1 cellular context compared by ENCODE assay signal in the genomic region with DNA sequence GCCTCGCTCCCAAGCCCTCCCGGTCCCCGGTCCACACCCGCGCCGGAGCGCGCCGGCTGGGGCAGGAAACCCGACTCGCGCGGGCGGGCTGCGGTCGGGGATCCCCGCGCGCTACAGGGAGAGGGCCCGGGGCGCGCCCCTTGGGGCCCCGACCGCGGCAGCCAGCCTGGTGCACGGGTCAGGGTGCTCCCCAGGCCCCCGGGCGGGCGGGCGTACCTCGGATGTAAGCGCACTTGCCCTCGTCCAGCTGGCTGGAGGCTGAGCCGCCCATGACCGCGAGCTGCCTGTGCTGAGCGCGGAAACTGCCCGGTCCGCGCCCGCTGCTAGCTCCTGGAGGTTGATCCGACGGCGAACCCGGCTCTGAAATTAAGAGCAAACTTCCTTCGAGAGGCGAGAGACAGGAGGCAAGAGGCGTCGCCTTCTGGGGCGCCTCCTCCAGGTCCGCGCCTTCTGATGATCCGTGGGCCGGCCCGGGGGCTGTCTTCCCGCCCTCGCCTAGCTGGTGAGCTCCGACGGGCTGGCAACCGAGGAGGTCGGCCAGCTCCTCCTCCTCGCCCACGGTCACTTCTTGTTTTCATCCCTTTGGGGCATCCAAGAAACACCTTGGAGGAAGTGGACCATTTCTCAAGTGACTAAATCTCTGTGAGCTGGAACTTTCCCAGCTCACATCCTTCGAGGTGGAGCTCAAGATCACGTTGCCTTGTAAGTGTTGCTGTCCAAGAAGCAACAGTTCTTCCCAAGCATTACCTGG.
A peak's percentile ranks its signal among the peaks of the same experiment; 100 is the strongest.
TF ChIP-seq lines count a peak whose summit lies in the region.

A gene with protein sequence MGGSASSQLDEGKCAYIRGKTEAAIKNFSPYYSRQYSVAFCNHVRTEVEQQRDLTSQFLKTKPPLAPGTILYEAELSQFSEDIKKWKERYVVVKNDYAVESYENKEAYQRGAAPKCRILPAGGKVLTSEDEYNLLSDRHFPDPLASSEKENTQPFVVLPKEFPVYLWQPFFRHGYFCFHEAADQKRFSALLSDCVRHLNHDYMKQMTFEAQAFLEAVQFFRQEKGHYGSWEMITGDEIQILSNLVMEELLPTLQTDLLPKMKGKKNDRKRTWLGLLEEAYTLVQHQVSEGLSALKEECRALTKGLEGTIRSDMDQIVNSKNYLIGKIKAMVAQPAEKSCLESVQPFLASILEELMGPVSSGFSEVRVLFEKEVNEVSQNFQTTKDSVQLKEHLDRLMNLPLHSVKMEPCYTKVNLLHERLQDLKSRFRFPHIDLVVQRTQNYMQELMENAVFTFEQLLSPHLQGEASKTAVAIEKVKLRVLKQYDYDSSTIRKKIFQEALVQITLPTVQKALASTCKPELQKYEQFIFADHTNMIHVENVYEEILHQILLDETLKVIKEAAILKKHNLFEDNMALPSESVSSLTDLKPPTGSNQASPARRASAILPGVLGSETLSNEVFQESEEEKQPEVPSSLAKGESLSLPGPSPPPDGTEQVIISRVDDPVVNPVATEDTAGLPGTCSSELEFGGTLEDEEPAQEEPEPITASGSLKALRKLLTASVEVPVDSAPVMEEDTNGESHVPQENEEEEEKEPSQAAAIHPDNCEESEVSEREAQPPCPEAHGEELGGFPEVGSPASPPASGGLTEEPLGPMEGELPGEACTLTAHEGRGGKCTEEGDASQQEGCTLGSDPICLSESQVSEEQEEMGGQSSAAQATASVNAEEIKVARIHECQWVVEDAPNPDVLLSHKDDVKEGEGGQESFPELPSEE (minus strand): TSS at position 423 of the 751 bp plus-strand sequence. CDS start 152 bp downstream, at position 271.

TF ChIP-seq in K562, 482 proteins besides CTCF, POLR2A, EP300 and RAD21 (continued from another document and continues in another):
- TF ChIP-seq, protein P1, sequence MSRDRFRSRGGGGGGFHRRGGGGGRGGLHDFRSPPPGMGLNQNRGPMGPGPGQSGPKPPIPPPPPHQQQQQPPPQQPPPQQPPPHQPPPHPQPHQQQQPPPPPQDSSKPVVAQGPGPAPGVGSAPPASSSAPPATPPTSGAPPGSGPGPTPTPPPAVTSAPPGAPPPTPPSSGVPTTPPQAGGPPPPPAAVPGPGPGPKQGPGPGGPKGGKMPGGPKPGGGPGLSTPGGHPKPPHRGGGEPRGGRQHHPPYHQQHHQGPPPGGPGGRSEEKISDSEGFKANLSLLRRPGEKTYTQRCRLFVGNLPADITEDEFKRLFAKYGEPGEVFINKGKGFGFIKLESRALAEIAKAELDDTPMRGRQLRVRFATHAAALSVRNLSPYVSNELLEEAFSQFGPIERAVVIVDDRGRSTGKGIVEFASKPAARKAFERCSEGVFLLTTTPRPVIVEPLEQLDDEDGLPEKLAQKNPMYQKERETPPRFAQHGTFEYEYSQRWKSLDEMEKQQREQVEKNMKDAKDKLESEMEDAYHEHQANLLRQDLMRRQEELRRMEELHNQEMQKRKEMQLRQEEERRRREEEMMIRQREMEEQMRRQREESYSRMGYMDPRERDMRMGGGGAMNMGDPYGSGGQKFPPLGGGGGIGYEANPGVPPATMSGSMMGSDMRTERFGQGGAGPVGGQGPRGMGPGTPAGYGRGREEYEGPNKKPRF (IDR thresholded peaks at IDR 0.05; ENCODE audit: low read depth, low read length) = no peak
- no peak for TF ChIP-seq ZNF707 (CRISPR knock-in tag; conservative IDR thresholded peaks at IDR 0.05)
- no peak for TF ChIP-seq KHSRP (IDR thresholded peaks at IDR 0.05)
- 0 out of 2 replicates have a peak, but pooled peaks have one; percentile 40 for TF ChIP-seq ZEB2 (IDR thresholded peaks at IDR 0.05)
- TF ChIP-seq, protein P2, sequence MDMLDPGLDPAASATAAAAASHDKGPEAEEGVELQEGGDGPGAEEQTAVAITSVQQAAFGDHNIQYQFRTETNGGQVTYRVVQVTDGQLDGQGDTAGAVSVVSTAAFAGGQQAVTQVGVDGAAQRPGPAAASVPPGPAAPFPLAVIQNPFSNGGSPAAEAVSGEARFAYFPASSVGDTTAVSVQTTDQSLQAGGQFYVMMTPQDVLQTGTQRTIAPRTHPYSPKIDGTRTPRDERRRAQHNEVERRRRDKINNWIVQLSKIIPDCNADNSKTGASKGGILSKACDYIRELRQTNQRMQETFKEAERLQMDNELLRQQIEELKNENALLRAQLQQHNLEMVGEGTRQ (CRISPR knock-in tag; IDR thresholded peaks at IDR 0.05) = no peak
- 0 out of 2 replicates have a peak, but pooled peaks have one; percentile 46 for TF ChIP-seq ZNF282 (CRISPR knock-in tag; IDR thresholded peaks at IDR 0.05)
- TF ChIP-seq, protein P3, sequence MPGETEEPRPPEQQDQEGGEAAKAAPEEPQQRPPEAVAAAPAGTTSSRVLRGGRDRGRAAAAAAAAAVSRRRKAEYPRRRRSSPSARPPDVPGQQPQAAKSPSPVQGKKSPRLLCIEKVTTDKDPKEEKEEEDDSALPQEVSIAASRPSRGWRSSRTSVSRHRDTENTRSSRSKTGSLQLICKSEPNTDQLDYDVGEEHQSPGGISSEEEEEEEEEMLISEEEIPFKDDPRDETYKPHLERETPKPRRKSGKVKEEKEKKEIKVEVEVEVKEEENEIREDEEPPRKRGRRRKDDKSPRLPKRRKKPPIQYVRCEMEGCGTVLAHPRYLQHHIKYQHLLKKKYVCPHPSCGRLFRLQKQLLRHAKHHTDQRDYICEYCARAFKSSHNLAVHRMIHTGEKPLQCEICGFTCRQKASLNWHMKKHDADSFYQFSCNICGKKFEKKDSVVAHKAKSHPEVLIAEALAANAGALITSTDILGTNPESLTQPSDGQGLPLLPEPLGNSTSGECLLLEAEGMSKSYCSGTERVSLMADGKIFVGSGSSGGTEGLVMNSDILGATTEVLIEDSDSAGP (CRISPR knock-in tag; IDR thresholded peaks at IDR 0.05) = no peak
- peak; percentile 57; the same call in 1 of the 2 replicates for TF ChIP-seq SP1 (CRISPR knock-in tag; IDR thresholded peaks at IDR 0.05)
- no peak for TF ChIP-seq MTA2 (IDR thresholded peaks at IDR 0.05; ENCODE audit: low read depth)
- TF ChIP-seq, protein P4, sequence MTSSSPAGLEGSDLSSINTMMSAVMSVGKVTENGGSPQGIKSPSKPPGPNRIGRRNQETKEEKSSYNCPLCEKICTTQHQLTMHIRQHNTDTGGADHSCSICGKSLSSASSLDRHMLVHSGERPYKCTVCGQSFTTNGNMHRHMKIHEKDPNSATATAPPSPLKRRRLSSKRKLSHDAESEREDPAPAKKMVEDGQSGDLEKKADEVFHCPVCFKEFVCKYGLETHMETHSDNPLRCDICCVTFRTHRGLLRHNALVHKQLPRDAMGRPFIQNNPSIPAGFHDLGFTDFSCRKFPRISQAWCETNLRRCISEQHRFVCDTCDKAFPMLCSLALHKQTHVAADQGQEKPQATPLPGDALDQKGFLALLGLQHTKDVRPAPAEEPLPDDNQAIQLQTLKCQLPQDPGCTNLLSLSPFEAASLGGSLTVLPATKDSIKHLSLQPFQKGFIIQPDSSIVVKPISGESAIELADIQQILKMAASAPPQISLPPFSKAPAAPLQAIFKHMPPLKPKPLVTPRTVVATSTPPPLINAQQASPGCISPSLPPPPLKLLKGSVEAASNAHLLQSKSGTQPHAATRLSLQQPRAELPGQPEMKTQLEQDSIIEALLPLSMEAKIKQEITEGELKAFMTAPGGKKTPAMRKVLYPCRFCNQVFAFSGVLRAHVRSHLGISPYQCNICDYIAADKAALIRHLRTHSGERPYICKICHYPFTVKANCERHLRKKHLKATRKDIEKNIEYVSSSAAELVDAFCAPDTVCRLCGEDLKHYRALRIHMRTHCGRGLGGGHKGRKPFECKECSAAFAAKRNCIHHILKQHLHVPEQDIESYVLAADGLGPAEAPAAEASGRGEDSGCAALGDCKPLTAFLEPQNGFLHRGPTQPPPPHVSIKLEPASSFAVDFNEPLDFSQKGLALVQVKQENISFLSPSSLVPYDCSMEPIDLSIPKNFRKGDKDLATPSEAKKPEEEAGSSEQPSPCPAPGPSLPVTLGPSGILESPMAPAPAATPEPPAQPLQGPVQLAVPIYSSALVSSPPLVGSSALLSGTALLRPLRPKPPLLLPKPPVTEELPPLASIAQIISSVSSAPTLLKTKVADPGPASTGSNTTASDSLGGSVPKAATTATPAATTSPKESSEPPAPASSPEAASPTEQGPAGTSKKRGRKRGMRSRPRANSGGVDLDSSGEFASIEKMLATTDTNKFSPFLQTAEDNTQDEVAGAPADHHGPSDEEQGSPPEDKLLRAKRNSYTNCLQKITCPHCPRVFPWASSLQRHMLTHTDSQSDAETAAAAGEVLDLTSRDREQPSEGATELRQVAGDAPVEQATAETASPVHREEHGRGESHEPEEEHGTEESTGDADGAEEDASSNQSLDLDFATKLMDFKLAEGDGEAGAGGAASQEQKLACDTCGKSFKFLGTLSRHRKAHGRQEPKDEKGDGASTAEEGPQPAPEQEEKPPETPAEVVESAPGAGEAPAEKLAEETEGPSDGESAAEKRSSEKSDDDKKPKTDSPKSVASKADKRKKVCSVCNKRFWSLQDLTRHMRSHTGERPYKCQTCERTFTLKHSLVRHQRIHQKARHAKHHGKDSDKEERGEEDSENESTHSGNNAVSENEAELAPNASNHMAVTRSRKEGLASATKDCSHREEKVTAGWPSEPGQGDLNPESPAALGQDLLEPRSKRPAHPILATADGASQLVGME (CRISPR knock-in tag; IDR thresholded peaks at IDR 0.05) = no peak
- no peak for TF ChIP-seq ZNF780A (CRISPR knock-in tag; IDR thresholded peaks at IDR 0.05)
- no peak for TF ChIP-seq ZNF583 (CRISPR knock-in tag; IDR thresholded peaks at IDR 0.05)
- no peak for TF ChIP-seq KLF16 (IDR thresholded peaks at IDR 0.05)
- no peak; the same call in 1 of the 2 replicates for TF ChIP-seq GTF2E2 (tag; IDR thresholded peaks at IDR 0.05)
- no peak for TF ChIP-seq NFXL1 (CRISPR knock-in tag; IDR thresholded peaks at IDR 0.05)
- TF ChIP-seq TFAM (CRISPR knock-in tag; conservative IDR thresholded peaks at IDR 0.05) = no peak
- no peak for TF ChIP-seq TCF7L2 (IDR thresholded peaks at IDR 0.05; ENCODE audit: low read depth, low read length)
- peak; percentile 30; the same call in 1 of the 2 replicates for TF ChIP-seq SAFB (IDR thresholded peaks at IDR 0.05; ENCODE audit: borderline replicate concordance, low read depth, low read length)
- peak; percentile 63; the same call in 1 of the 2 replicates for TF ChIP-seq RBM14 (IDR thresholded peaks at IDR 0.05; ENCODE audit: borderline replicate concordance, insufficient read depth, low read depth, low read length)
- no peak for TF ChIP-seq NUFIP1 (IDR thresholded peaks at IDR 0.05; ENCODE audit: partially characterized antibody)
- TF ChIP-seq, protein P5, sequence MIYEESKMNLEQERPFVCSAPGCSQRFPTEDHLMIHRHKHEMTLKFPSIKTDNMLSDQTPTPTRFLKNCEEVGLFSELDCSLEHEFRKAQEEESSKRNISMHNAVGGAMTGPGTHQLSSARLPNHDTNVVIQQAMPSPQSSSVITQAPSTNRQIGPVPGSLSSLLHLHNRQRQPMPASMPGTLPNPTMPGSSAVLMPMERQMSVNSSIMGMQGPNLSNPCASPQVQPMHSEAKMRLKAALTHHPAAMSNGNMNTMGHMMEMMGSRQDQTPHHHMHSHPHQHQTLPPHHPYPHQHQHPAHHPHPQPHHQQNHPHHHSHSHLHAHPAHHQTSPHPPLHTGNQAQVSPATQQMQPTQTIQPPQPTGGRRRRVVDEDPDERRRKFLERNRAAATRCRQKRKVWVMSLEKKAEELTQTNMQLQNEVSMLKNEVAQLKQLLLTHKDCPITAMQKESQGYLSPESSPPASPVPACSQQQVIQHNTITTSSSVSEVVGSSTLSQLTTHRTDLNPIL (CRISPR knock-in tag; IDR thresholded peaks at IDR 0.05) = no peak
- no peak; the same call in 1 of the 2 replicates for TF ChIP-seq ZNF212 (CRISPR knock-in tag; IDR thresholded peaks at IDR 0.05)
- TF ChIP-seq LEF1 (IDR thresholded peaks at IDR 0.05) = no peak
- no peak for TF ChIP-seq ZNF79 (CRISPR knock-in tag; IDR thresholded peaks at IDR 0.05; ENCODE audit: low read depth)
- no peak for TF ChIP-seq NCOA2 (IDR thresholded peaks at IDR 0.05; ENCODE audit: partially characterized antibody in 2 of 2)
- no peak for TF ChIP-seq MEF2D (tag; conservative IDR thresholded peaks at IDR 0.05; ENCODE audit: low read depth)
- TF ChIP-seq, protein P6, sequence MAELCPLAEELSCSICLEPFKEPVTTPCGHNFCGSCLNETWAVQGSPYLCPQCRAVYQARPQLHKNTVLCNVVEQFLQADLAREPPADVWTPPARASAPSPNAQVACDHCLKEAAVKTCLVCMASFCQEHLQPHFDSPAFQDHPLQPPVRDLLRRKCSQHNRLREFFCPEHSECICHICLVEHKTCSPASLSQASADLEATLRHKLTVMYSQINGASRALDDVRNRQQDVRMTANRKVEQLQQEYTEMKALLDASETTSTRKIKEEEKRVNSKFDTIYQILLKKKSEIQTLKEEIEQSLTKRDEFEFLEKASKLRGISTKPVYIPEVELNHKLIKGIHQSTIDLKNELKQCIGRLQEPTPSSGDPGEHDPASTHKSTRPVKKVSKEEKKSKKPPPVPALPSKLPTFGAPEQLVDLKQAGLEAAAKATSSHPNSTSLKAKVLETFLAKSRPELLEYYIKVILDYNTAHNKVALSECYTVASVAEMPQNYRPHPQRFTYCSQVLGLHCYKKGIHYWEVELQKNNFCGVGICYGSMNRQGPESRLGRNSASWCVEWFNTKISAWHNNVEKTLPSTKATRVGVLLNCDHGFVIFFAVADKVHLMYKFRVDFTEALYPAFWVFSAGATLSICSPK (IDR thresholded peaks at IDR 0.05; ENCODE audit: borderline replicate concordance) = no peak
- TF ChIP-seq, protein P7, sequence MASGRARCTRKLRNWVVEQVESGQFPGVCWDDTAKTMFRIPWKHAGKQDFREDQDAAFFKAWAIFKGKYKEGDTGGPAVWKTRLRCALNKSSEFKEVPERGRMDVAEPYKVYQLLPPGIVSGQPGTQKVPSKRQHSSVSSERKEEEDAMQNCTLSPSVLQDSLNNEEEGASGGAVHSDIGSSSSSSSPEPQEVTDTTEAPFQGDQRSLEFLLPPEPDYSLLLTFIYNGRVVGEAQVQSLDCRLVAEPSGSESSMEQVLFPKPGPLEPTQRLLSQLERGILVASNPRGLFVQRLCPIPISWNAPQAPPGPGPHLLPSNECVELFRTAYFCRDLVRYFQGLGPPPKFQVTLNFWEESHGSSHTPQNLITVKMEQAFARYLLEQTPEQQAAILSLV (tag; IDR thresholded peaks at IDR 0.05) = no peak
- TF ChIP-seq EZH2 (IDR thresholded peaks at IDR 0.05; ENCODE audit: borderline replicate concordance, low read depth, low read length) = no peak
- TF ChIP-seq, protein P8, sequence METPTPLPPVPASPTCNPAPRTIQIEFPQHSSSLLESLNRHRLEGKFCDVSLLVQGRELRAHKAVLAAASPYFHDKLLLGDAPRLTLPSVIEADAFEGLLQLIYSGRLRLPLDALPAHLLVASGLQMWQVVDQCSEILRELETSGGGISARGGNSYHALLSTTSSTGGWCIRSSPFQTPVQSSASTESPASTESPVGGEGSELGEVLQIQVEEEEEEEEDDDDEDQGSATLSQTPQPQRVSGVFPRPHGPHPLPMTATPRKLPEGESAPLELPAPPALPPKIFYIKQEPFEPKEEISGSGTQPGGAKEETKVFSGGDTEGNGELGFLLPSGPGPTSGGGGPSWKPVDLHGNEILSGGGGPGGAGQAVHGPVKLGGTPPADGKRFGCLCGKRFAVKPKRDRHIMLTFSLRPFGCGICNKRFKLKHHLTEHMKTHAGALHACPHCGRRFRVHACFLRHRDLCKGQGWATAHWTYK (CRISPR knock-in tag; IDR thresholded peaks at IDR 0.05) = no peak; the same call in 1 of the 2 replicates
- no peak for TF ChIP-seq SMARCA4 (IDR thresholded peaks at IDR 0.05)
- TF ChIP-seq CBFA2T2 (conservative IDR thresholded peaks at IDR 0.05) = no peak
- 0 out of 2 replicates have a peak, but pooled peaks have one; percentile 28 for TF ChIP-seq ETV1 (tag; conservative IDR thresholded peaks at IDR 0.05; ENCODE audit: low read depth)
- no peak for TF ChIP-seq SMC3 (conservative IDR thresholded peaks at IDR 0.05; ENCODE audit: insufficient read depth, low read depth, low read length)
